12 cellular contexts compared by ENCODE assay signal in genomic region chr20:2131366-2131765, GRCh38. TPM values are rescaled to one million over a fixed set of nuclear protein-coding genes. Genes with fewer than 3 reads are reported as not detected.
A peak's percentile ranks its signal among the peaks of the same experiment; 100 is the strongest.
DNase-seq lines count a peak whose midpoint lies in the region; ATAC-seq and TF ChIP-seq lines count a peak whose summit lies in the region.
"Had no signal": no experiment of that assay in that cellular context is flagged by ENCODE, and none has a peak within 500 bp of the region (broad histone marks: within the 10 kb centered on the region; RNA-seq: fewer than 3 reads in every experiment).

No MANE protein-coding gene starts in this region.

- H3K27me3 ChIP-seq in IMR-90 (ENCODE audit: control insufficient read depth, insufficient read depth, low read length): no peaks in the 10 kb centered on the region
- H3K27me3 ChIP-seq in esophagus squamous epithelium: no peaks in the 10 kb centered on the region
- no peaks in the 10 kb centered on the region for H3K27me3 ChIP-seq in smooth muscle cell (ENCODE audit: low read depth)
- H3K27me3 ChIP-seq: Peyer's patch, testis had no signal

- no peak overlapping the region for H2AK9ac ChIP-seq in IMR-90 (replicated peaks; ENCODE audit: low read depth, low read length, poor library complexity)

- peak overlapping the region; percentile 25 to 76; a peak in 3 of 4 replicates for H4K8ac ChIP-seq in IMR-90 (ENCODE audit: low read depth in 2 of 2, low read length in 2 of 2)

- TF ChIP-seq CTCF in IMR-90 (conservative IDR thresholded peaks at IDR 0.05; ENCODE audit: low read depth, low read length) (no peak), esophagus squamous epithelium (IDR thresholded peaks at IDR 0.05) (no peak), smooth muscle cell (IDR thresholded peaks at IDR 0.05; ENCODE audit: borderline replicate concordance, insufficient read depth, poor library complexity, severe bottlenecking) (no peak)

- intact Hi-C loops in IMR-90 (cut with micrococcal nuclease): no loop called here
- intact Hi-C loops in esophagus squamous epithelium (cut with DNase I): no loop called here

- 0 out of 2 replicates have a peak overlapping the region, but pooled peaks have one; percentile 48 for H3K14ac ChIP-seq in IMR-90 (replicated peaks; ENCODE audit: low read depth, low read length)

- H4K91ac ChIP-seq in IMR-90 (ENCODE audit: insufficient read depth, low read depth, low read length): peak overlapping the region; percentile 16; the same call in 1 of the 2 replicates

- peaks cover 25% of the 10 kb centered on the region for H3F3A ChIP-seq in smooth muscle cell (ENCODE audit: low read depth)

- H3K4me2 ChIP-seq in IMR-90 (ENCODE audit: low read depth, low read length): peak overlapping the region; percentile 57; the same call in 1 of the 2 replicates
- peak overlapping the region; percentile 64 for H3K4me2 ChIP-seq in smooth muscle cell

- H3K4me3 ChIP-seq in IMR-90 (ENCODE audit: insufficient read depth, low read depth, low read length) (no peak overlapping the region), esophagus squamous epithelium (no peak overlapping the region), smooth muscle cell (no peak overlapping the region)
- H3K4me3 ChIP-seq: Peyer's patch, testis had no signal

- H3K9ac ChIP-seq in IMR-90 (ENCODE audit: low read depth, low read length) (no peak overlapping the region), smooth muscle cell (ENCODE audit: low read depth) (peak overlapping the region; percentile 93)

- no CpG with 5 or more reads among the region's 3 CpGs for WGBS in IMR-90 (ENCODE audit: extremely low coverage in 2 of 2, insufficient read length in 1 of 2), 2 experiments
- 93 to 100% methylated on average over 3 of the region's 3 CpGs for WGBS in esophagus squamous epithelium, 2 donors
- 97% methylated on average over 3 of the region's 3 CpGs for WGBS in smooth muscle cell (ENCODE audit: low lambda C conversion rate)

- H2AK5ac ChIP-seq in IMR-90 (ENCODE audit: low read depth, low read length): peak overlapping the region; percentile 84

- H2BK5ac ChIP-seq in IMR-90 (ENCODE audit: low read depth, low read length, poor library complexity, severe bottlenecking): peak overlapping the region; percentile 94

- 0 out of 2 replicates have a peak, but pooled peaks cover 2% of the 10 kb centered on the region for H3K36me3 ChIP-seq in IMR-90 (ENCODE audit: control insufficient read depth, insufficient read depth, low read length)
- peaks cover 0 to 15% (median 0%) of the 10 kb centered on the region in 3 donors for H3K36me3 ChIP-seq in esophagus squamous epithelium
- no peaks in the 10 kb centered on the region for H3K36me3 ChIP-seq in smooth muscle cell (ENCODE audit: low read depth)

- H3K9me1 ChIP-seq in IMR-90 (ENCODE audit: insufficient read depth, low read length): peaks cover 39% of the 10 kb centered on the region

- TF ChIP-seq POLR2A in IMR-90 (IDR thresholded peaks at IDR 0.05; ENCODE audit: low read depth, low read length) (no peak), esophagus squamous epithelium (IDR thresholded peaks at IDR 0.05) (no peak)

- in situ Hi-C loops in IMR-90 (cut with MboI; ENCODE audit: low sequenced_read_pairs): no loop called here

- ATAC-seq in IMR-90 (ENCODE audit: low read depth) (peak; percentile 79), SK-N-SH treated with all-trans-retinoic acid at 6 μM for 48 hours (peak; percentile 70), HG03095 (IDR thresholded peaks at IDR 0.05; ENCODE audit: unreplicated experiment) (no peak)

- peaks cover 52 to 90% of the 10 kb centered on the region in 2 experiments for H3K79me1 ChIP-seq in IMR-90 (ENCODE audit: low read depth in 1 of 2, low read length in 2 of 2)

- no peak overlapping the region for H3K23ac ChIP-seq in IMR-90 (ENCODE audit: low read depth, low read length)

- H4K5ac ChIP-seq in IMR-90 (ENCODE audit: low read depth, low read length): peak overlapping the region; percentile 74; the same call in 1 of the 2 replicates

- peak overlapping the region; percentile 95 for H3K27ac ChIP-seq in IMR-90 (ENCODE audit: insufficient read depth, low read length)
- peak overlapping the region in 3 of 4 donors; percentile 56 to 75 (median 62) for H3K27ac ChIP-seq in esophagus squamous epithelium
- H3K27ac ChIP-seq in smooth muscle cell (ENCODE audit: low read depth): peak overlapping the region; percentile 99
- H3K27ac ChIP-seq: Peyer's patch had no signal

- no TSS peak for BruUV-seq in IMR-90 (replicated peaks; lab: Mats Ljungman, UMichigan)

- H2BK20ac ChIP-seq in IMR-90 (ENCODE audit: low read depth, low read length): peak overlapping the region; percentile 43; the same call in 1 of the 2 replicates

- DNase-seq in IMR-90 (peak; percentile 86), esophagus squamous epithelium (lab: John Stamatoyannopoulos, UW) (no peak), smooth muscle cell (lab: John Stamatoyannopoulos, UW; ENCODE audit: unreplicated experiment) (no peak), NCI-H524 treated with DMSO at 0.1 percent for 48 hours (lab: John Stamatoyannopoulos, UW) (no peak), DMS114 treated with DMSO at 0.1 percent for 48 hours (lab: John Stamatoyannopoulos, UW; ENCODE audit: unreplicated experiment) (no peak)
- DNase-seq: anterior cingulate cortex, NCI-H2171 treated with DMSO at 0.1 percent for 48 hours, Peyer's patch, retina, testis had no signal

- H3K9me3 ChIP-seq in IMR-90 (ENCODE audit: control insufficient read depth, insufficient read depth, low read length) (no peaks in the 10 kb centered on the region), esophagus squamous epithelium (no peaks in the 10 kb centered on the region), smooth muscle cell (replicated peaks; ENCODE audit: low read depth) (no peaks in the 10 kb centered on the region)
- H3K9me3 ChIP-seq: Peyer's patch, testis had no signal

- dilution Hi-C loops in IMR-90 (cut with HindIII; ENCODE audit: low sequenced_read_pairs, unreplicated experiment): no loop called here

- POLR2A ChIA-PET in IMR-90 (lab: Charles Lee; ENCODE audit: unreplicated experiment): no interaction called here

- H3K4me1 ChIP-seq in IMR-90 (ENCODE audit: control insufficient read depth, insufficient read depth, low read length) (peaks cover 40% of the 10 kb centered on the region), esophagus squamous epithelium (peaks cover 28 to 92% (median 45%) of the 10 kb centered on the region in 3 donors), smooth muscle cell (ENCODE audit: low read depth) (peaks cover 46% of the 10 kb centered on the region)

- peaks cover 80% of the 10 kb centered on the region for H3K79me2 ChIP-seq in smooth muscle cell (ENCODE audit: low read depth)

- H2BK15ac ChIP-seq in IMR-90 (ENCODE audit: low read depth, low read length): peak overlapping the region; percentile 69; the same call in 2 of the 3 replicates

- H3K4ac ChIP-seq in IMR-90 (ENCODE audit: low read depth, low read length): peak overlapping the region; percentile 49

- H2AFZ ChIP-seq in IMR-90 (replicated peaks; ENCODE audit: low read length, poor library complexity) (no peak overlapping the region), smooth muscle cell (ENCODE audit: low read depth) (no peak overlapping the region)

- CTCF ChIA-PET in IMR-90 (lab: Yijun Ruan, JAX): no interaction called here

- TF ChIP-seq RAD21 in IMR-90 (IDR thresholded peaks at IDR 0.05; ENCODE audit: low read length): no peak

- no peak overlapping the region for H3K56ac ChIP-seq in IMR-90 (ENCODE audit: extremely low read depth, insufficient read depth, low read length)

- peaks cover 66% of the 10 kb centered on the region for H4K20me1 ChIP-seq in IMR-90 (ENCODE audit: insufficient read depth, low read length)
- peaks cover 52% of the 10 kb centered on the region for H4K20me1 ChIP-seq in smooth muscle cell (ENCODE audit: low read depth)

- 0 out of 2 replicates have a peak overlapping the region, but pooled peaks have one; percentile 16 for H2BK120ac ChIP-seq in IMR-90 (ENCODE audit: low read depth, low read length)

- H3K18ac ChIP-seq in IMR-90 (ENCODE audit: low read depth, low read length): peak overlapping the region; percentile 74; the same call in 1 of the 2 replicates

TF ChIP-seq in IMR-90, 13 proteins besides CTCF, POLR2A, EP300 and RAD21:
- TF ChIP-seq FOS (IDR thresholded peaks at IDR 0.05; ENCODE audit: low read depth, low read length): peak; percentile 81
- no peak for TF ChIP-seq USF2 (IDR thresholded peaks at IDR 0.05; ENCODE audit: low read depth, low read length)
TF ChIP-seq in IMR-90: peak in this region for 1.

TF ChIP-seq in SK-N-SH treated with all-trans-retinoic acid at 6 μM for 48 hours, 23 proteins besides CTCF, POLR2A, EP300 and RAD21:
- TF ChIP-seq ZFP3 (CRISPR knock-in tag; IDR thresholded peaks at IDR 0.05) (no peak), TCF4 (CRISPR knock-in tag; IDR thresholded peaks at IDR 0.05; ENCODE audit: borderline replicate concordance) (no peak), ZNF70 (CRISPR knock-in tag; IDR thresholded peaks at IDR 0.05) (no peak), OSR1 (CRISPR knock-in tag; IDR thresholded peaks at IDR 0.05) (no peak)
TF ChIP-seq in SK-N-SH treated with all-trans-retinoic acid at 6 μM for 48 hours: peak in this region for 0.

RNA-seq across cellular contexts. Expression of gene STK35, which starts 29.7 kb away (rescaled TPM):
- total RNA-seq in IMR-90 (2012; rRNA removed): 11.1 and 11.4 TPM in 2 replicates
- 12.0 and 12.6 TPM in 2 replicates for polyA plus RNA-seq in IMR-90 (2012; rRNA removed)
- polyA plus RNA-seq in IMR-90 (2012; cell fraction: cytosol; rRNA removed): 6.9 and 9.3 TPM in 2 replicates
- 22.9 and 28.4 TPM in 2 replicates for polyA plus RNA-seq in IMR-90 (2012; cell fraction: nucleus; rRNA removed; ENCODE audit: low replicate concordance)
- 10 to 100 TPM; 20.8 to 31.1 (median 26.1) TPM for total RNA-seq in esophagus squamous epithelium
- total RNA-seq in smooth muscle cell: 14.6 and 15.6 TPM in 2 replicates
- 9.6 and 11.3 TPM in 2 replicates for polyA plus RNA-seq in smooth muscle cell
